In the genomic region with DNA sequence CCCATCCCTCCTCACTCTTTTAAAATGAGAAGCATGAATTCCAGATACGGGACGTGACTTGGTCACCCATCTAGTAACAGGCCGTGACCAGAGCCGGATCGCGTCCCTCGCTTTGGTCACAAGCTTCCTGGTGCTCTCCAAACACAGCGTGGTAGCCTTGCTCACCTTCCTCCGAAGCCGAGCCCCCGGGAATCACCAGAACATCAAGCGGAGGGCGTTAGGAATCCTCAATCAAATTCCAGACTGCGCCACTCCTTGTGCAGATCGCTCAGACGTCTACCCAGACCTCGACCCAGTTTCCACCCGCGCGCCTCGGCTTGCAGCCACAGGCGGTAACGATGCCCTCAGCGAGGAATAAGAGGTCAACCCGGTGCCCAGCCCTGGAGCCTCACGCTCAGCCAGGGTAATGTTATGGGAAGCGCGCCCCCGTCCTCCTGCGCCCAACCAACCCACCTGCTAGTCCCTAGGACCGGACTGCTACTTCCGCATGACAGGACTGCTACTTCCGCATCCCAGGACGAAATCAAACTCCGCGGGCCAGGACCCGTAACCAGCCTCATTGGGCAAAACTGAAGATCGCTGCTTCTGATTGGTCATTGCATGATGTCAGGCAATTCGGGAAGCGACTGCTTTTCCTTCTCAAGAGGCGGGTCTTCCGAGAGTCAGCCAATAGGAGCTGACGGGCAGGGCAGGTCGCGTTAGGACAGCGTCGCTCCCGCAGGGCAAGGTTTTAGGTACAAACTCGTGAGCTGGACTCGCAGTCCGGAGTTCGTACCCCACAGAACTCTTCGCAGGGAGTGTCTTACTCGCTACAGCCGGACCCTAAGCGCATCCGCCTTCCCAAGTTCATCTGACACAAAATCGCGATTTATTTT, we compare ENCODE assay signal across 1 cellular context.
A peak's percentile ranks its signal among the peaks of the same experiment; 100 is the strongest.
TF ChIP-seq lines count a peak whose summit lies in the region.

Gene MTFR2 (minus strand): TSS at position 501 of the 875 bp plus-strand sequence. CDS start 1,212 bp downstream, outside the sequence.

TF ChIP-seq in IMR-90, 13 proteins besides CTCF, POLR2A, EP300 and RAD21 (continued from another document):
- TF ChIP-seq MAZ (IDR thresholded peaks at IDR 0.05; ENCODE audit: borderline replicate concordance, low read depth, low read length) (no peak), MAFK (IDR thresholded peaks at IDR 0.05; ENCODE audit: low read depth, low read length) (no peak), NFE2L2 (IDR thresholded peaks at IDR 0.05; ENCODE audit: low read depth, low read length) (no peak), RFX5 (IDR thresholded peaks at IDR 0.05; ENCODE audit: low read depth, low read length) (no peak), CEBPB (IDR thresholded peaks at IDR 0.05; ENCODE audit: low read depth, low read length) (peak; percentile 26; the same call in 1 of the 2 replicates)
- TF ChIP-seq, protein P1, sequence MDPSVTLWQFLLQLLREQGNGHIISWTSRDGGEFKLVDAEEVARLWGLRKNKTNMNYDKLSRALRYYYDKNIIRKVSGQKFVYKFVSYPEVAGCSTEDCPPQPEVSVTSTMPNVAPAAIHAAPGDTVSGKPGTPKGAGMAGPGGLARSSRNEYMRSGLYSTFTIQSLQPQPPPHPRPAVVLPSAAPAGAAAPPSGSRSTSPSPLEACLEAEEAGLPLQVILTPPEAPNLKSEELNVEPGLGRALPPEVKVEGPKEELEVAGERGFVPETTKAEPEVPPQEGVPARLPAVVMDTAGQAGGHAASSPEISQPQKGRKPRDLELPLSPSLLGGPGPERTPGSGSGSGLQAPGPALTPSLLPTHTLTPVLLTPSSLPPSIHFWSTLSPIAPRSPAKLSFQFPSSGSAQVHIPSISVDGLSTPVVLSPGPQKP (IDR thresholded peaks at IDR 0.05; ENCODE audit: borderline replicate concordance, low read depth, low read length), result no peak
